9 cellular contexts compared by ENCODE assay signal in the genomic region with DNA sequence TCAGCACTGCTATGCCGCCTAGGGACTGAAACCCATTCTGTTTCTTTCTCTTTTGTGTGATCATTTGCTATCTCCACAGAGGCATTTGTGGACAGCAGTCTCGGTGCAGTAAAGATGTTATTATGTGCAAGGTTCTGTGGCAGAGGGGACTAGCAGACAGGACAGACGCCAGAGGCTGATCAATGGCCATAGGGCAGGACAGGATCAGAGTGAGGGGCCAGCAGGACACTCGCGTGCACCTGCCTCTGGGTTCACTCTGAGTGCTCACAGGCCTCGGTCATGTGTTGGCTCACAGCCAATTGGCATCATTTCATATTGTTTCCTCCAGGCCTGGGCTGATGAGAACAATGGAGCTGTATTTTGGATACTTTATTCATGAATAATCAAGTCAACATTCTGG.
DNase-seq lines count a peak whose midpoint lies in the region; ATAC-seq and TF ChIP-seq lines count a peak whose summit lies in the region.
"Had no signal": no experiment of that assay in that cellular context is flagged by ENCODE, and none has a peak within 500 bp of the region (broad histone marks: within the 10 kb centered on the region; RNA-seq: fewer than 3 reads in every experiment).

No MANE protein-coding gene starts in this region.

- TF ChIP-seq CTCF in right atrium auricular region (IDR thresholded peaks at IDR 0.05) (no peak), smooth muscle cell (IDR thresholded peaks at IDR 0.05; ENCODE audit: borderline replicate concordance, insufficient read depth, poor library complexity, severe bottlenecking) (no peak)

- DNase-seq in Right ventricle myocardium inferior (ENCODE audit: missing footprints), result no peak
- DNase-seq in right atrium auricular region (ENCODE audit: low spot score), result no peak
- DNase-seq in SHP77 (lab: John Stamatoyannopoulos, UW), result peak; percentile 81 to 92
- DNase-seq in glomerular visceral epithelial cell (ENCODE audit: extremely low spot score), result peak; percentile 62
- DNase-seq in superior temporal gyrus (ENCODE audit: extremely low spot score), result peak; percentile 56
- DNase-seq in UCSD-AML1 (lab: John Stamatoyannopoulos, UW; ENCODE audit: unreplicated experiment), result no peak
- DNase-seq in smooth muscle cell (lab: John Stamatoyannopoulos, UW; ENCODE audit: unreplicated experiment), result no peak
- DNase-seq: tibial artery had no signal

- H3K9me3 ChIP-seq in right atrium auricular region, result no peaks in the 10 kb centered on the region
- no peaks in the 10 kb centered on the region for H3K9me3 ChIP-seq in smooth muscle cell (replicated peaks; ENCODE audit: low read depth)
- H3K9me3 ChIP-seq: tibial artery had no signal

- H3K27ac ChIP-seq in right atrium auricular region (no peak overlapping the region), smooth muscle cell (ENCODE audit: low read depth) (no peak overlapping the region)
- H3K27ac ChIP-seq: tibial artery had no signal

- H3K4me1 ChIP-seq in right atrium auricular region (no peaks in the 10 kb centered on the region), smooth muscle cell (ENCODE audit: low read depth) (no peaks in the 10 kb centered on the region)
- H3K4me1 ChIP-seq: tibial artery had no signal

- no peak overlapping the region for H3K4me2 ChIP-seq in smooth muscle cell

- H3K27me3 ChIP-seq in right atrium auricular region (no peaks in the 10 kb centered on the region), smooth muscle cell (ENCODE audit: low read depth) (no peaks in the 10 kb centered on the region)
- H3K27me3 ChIP-seq: tibial artery had no signal

- no peaks in the 10 kb centered on the region for H3F3A ChIP-seq in smooth muscle cell (ENCODE audit: low read depth)

- intact Hi-C loops in Right ventricle myocardium inferior (cut with DNase I), result no loop called here

- WGBS in smooth muscle cell (ENCODE audit: low lambda C conversion rate), result 86% methylated on average over 6 of the region's 6 CpGs

- H4K20me1 ChIP-seq in smooth muscle cell (ENCODE audit: low read depth), result no peaks in the 10 kb centered on the region

- ATAC-seq in Right ventricle myocardium inferior, result peak; percentile 37
- no peak for ATAC-seq in GM19035 (IDR thresholded peaks at IDR 0.05; ENCODE audit: unreplicated experiment)

- H2AFZ ChIP-seq in smooth muscle cell (ENCODE audit: low read depth), result no peak overlapping the region

- no peaks in the 10 kb centered on the region for H3K79me2 ChIP-seq in smooth muscle cell (ENCODE audit: low read depth)

- H3K36me3 ChIP-seq in right atrium auricular region (no peaks in the 10 kb centered on the region), smooth muscle cell (ENCODE audit: low read depth) (no peaks in the 10 kb centered on the region)
- H3K36me3 ChIP-seq: tibial artery had no signal

- H3K9ac ChIP-seq in smooth muscle cell (ENCODE audit: low read depth), result no peak overlapping the region

- H3K4me3 ChIP-seq in right atrium auricular region (no peak overlapping the region), smooth muscle cell (no peak overlapping the region)
- H3K4me3 ChIP-seq: tibial artery had no signal

Comparison
In these comparisons a context has a peak if more than half of its experiments do, and no peak if none do; other contexts are left out.
1. DNase-seq: peak in SHP77 (2 of 2), glomerular visceral epithelial cell (single experiment) and superior temporal gyrus (single experiment); none in Right ventricle myocardium inferior (single experiment), right atrium auricular region (single experiment), UCSD-AML1 (single experiment) and smooth muscle cell (single experiment).